8 cellular contexts compared by ENCODE assay signal in the genomic region with DNA sequence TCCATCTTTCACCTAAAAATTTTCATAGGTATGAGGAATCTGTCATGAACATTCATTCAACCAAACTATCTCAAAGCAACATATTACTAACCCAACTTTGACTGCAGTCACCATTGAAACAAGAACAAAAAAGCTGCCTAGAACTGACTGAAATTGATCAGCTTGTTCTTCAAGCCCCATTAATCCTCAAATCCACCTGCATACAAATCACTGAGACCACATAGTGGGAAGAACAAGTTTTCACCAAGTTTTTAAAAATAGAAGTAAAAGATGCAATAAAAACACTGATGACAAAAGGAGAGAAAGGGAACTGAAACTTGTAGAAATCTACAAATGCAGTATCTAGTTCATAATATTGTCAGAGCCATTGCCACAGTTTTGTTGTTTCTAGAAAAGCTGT. TPM values are rescaled to one million over a fixed set of nuclear protein-coding genes. Genes with fewer than 3 reads are reported as not detected.
A peak's percentile ranks its signal among the peaks of the same experiment; 100 is the strongest.
DNase-seq lines count a peak whose midpoint lies in the region; ATAC-seq, FAIRE-seq and TF ChIP-seq lines count a peak whose summit lies in the region.

No MANE protein-coding gene starts in this region.

- no peak for TF ChIP-seq CTCF in brain (conservative IDR thresholded peaks at IDR 0.05)

- H3K27me3 Mint-ChIP-seq in brain: peaks cover 3% of the 10 kb centered on the region

- DNase-seq in GM19239 (ENCODE audit: insufficient read length, low spot score) (no peak), kidney glomerular epithelial cell (lab: John Stamatoyannopoulos, UW) (no peak), UCSD-AML1 (lab: John Stamatoyannopoulos, UW; ENCODE audit: unreplicated experiment) (no peak), NCI-H526 (lab: John Stamatoyannopoulos, UW) (no peak)
- no peak for DNase-seq in stimulated activated effector memory CD8-positive, alpha-beta T cell treated with anti-CD3 and anti-CD28 coated beads, Interleukin-12 subunit alpha, Interleukin-12 subunit beta, amount 100 ng/mL, for 72 hours (ENCODE audit: low spot score in 2 of 2)
- no peak for DNase-seq in effector CD8-positive, alpha-beta T cell (lab: John Stamatoyannopoulos, UW)

- H3K4me1 Mint-ChIP-seq in brain: peaks cover 77% of the 10 kb centered on the region
- H3K4me1 Mint-ChIP-seq in stimulated activated effector memory CD8-positive, alpha-beta T cell treated with anti-CD3 and anti-CD28 coated beads, Interleukin-12 subunit alpha, Interleukin-12 subunit beta, amount 100 ng/mL, for 72 hours: peaks cover 6% of the 10 kb centered on the region

- FAIRE-seq in GM19239 (lab: Jason Lieb, UNC): peak; percentile 80

- H3K36me3 Mint-ChIP-seq in brain: peaks cover 7% of the 10 kb centered on the region
- H3K36me3 Mint-ChIP-seq in stimulated activated effector memory CD8-positive, alpha-beta T cell treated with anti-CD3 and anti-CD28 coated beads, Interleukin-12 subunit alpha, Interleukin-12 subunit beta, amount 100 ng/mL, for 72 hours: no peaks in the 10 kb centered on the region

- H3K27ac Mint-ChIP-seq in brain: peak overlapping the region in 4 of 5 experiments; percentile 55 to 94 (median 74)
- H3K27ac Mint-ChIP-seq in stimulated activated effector memory CD8-positive, alpha-beta T cell treated with anti-CD3 and anti-CD28 coated beads, Interleukin-12 subunit alpha, Interleukin-12 subunit beta, amount 100 ng/mL, for 72 hours: no peak overlapping the region

- H3K4me3 Mint-ChIP-seq in brain: peak overlapping the region in 4 of 5 experiments; percentile 40 to 84 (median 52)
- no peak overlapping the region for H3K4me3 Mint-ChIP-seq in stimulated activated effector memory CD8-positive, alpha-beta T cell treated with anti-CD3 and anti-CD28 coated beads, Interleukin-12 subunit alpha, Interleukin-12 subunit beta, amount 100 ng/mL, for 72 hours

- ATAC-seq in HG03039 (IDR thresholded peaks at IDR 0.05; ENCODE audit: unreplicated experiment): peak; percentile 73
- ATAC-seq in stimulated activated effector memory CD8-positive, alpha-beta T cell treated with anti-CD3 and anti-CD28 coated beads, Interleukin-12 subunit alpha, Interleukin-12 subunit beta, amount 100 ng/mL, for 72 hours: peak; percentile 63

- H3K9me3 Mint-ChIP-seq in brain: no peaks in the 10 kb centered on the region
- no peaks in the 10 kb centered on the region for H3K9me3 Mint-ChIP-seq in stimulated activated effector memory CD8-positive, alpha-beta T cell treated with anti-CD3 and anti-CD28 coated beads, Interleukin-12 subunit alpha, Interleukin-12 subunit beta, amount 100 ng/mL, for 72 hours

RNA-seq across cellular contexts. Expression of a gene that starts 6.1 kb away (rescaled TPM):
- polyA plus RNA-seq in brain (ENCODE audit: insufficient read depth, low read depth, low replicate concordance): 107 TPM

RNA-seq across cellular contexts. Expression of a gene that starts 34.6 kb away (rescaled TPM):
- 48.5 TPM for polyA plus RNA-seq in brain (ENCODE audit: insufficient read depth, low read depth, low replicate concordance)
